ENCODE assay signal across 19 cellular contexts in the genomic region with DNA sequence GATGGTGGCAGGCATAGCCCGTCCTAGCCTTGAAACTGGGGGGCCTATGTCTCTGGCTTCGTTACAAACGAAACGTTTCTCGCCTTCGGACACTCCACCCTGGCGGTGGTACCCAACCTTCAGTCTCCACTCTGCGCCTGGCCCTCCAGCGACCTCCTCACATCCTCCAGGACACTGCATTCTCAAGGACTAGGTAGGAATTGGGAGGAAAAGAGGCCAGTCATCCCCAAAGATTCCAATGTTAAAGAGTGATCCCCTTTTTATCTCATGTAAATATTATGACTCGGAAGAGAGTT. TPM values are rescaled to one million over a fixed set of nuclear protein-coding genes. Genes with fewer than 3 reads are reported as not detected.
A peak's percentile ranks its signal among the peaks of the same experiment; 100 is the strongest.
DNase-seq lines count a peak whose midpoint lies in the region; ATAC-seq lines count a peak whose summit lies in the region.
"Had no signal": no experiment of that assay in that cellular context is flagged by ENCODE, and none has a peak within 500 bp of the region (broad histone marks: within the 10 kb centered on the region; RNA-seq: fewer than 3 reads in every experiment).

No MANE protein-coding gene starts in this region.

- 20 to 27% methylated on average over 10 of the region's 10 CpGs for WGBS in esophagus, 2 donors

- H3K36me3 Mint-ChIP-seq in T-helper 17 cell (ENCODE audit: low read depth): peaks cover 5% of the 10 kb centered on the region
- peaks cover 13% of the 10 kb centered on the region for H3K36me3 Mint-ChIP-seq in activated CD8-positive, alpha-beta T cell treated with anti-CD3 and anti-CD28 coated beads, Interleukin-2, amount 10 ng/mL, durations not matched to agents 7 days and 5 days (ENCODE audit: low read depth)
- H3K36me3 Mint-ChIP-seq: IgD-negative memory B cell had no signal

- H3K9me3 ChIP-seq in T-helper 17 cell (ENCODE audit: control insufficient read depth, low read length, poor library complexity, severe bottlenecking): peaks cover 5% of the 10 kb centered on the region
- H3K9me3 ChIP-seq in esophagus (ENCODE audit: control insufficient read depth in 2 of 2, insufficient read depth in 1 of 2, low read depth in 1 of 2, low read length in 1 of 2): peaks cover 0 to 5% of the 10 kb centered on the region in 2 donors
- H3K9me3 ChIP-seq: BE2C had no signal

- H3K27ac ChIP-seq in esophagus (ENCODE audit: low read depth in 2 of 2, low read length in 1 of 2): peak overlapping the region; percentile 61 to 82
- H3K27ac ChIP-seq: SJSA1 had no signal

- H3K27me3 Mint-ChIP-seq in T-helper 17 cell: peaks cover 85% of the 10 kb centered on the region
- peaks cover 73% of the 10 kb centered on the region for H3K27me3 Mint-ChIP-seq in activated CD8-positive, alpha-beta T cell treated with anti-CD3 and anti-CD28 coated beads, Interleukin-2, amount 10 ng/mL, durations not matched to agents 7 days and 5 days (ENCODE audit: low read depth)

- H3K4me3 ChIP-seq in esophagus (ENCODE audit: low read depth in 1 of 2, low read length in 2 of 2): peak overlapping the region in 1 of 2 donors; percentile 20
- H3K4me3 ChIP-seq: SJSA1 had no signal

- peak overlapping the region; percentile 34 for H3K27ac Mint-ChIP-seq in T-helper 17 cell
- H3K27ac Mint-ChIP-seq in activated CD8-positive, alpha-beta T cell treated with anti-CD3 and anti-CD28 coated beads, Interleukin-2, amount 10 ng/mL, durations not matched to agents 7 days and 5 days: no peak overlapping the region

- ATAC-seq in T-helper 17 cell: no peak
- ATAC-seq in HG03159 (IDR thresholded peaks at IDR 0.05; ENCODE audit: unreplicated experiment): no peak
- ATAC-seq in activated CD8-positive, alpha-beta T cell treated with anti-CD3 and anti-CD28 coated beads, Interleukin-2, amount 10 ng/mL, durations not matched to agents 7 days and 5 days: no peak
- ATAC-seq: HCT116 had no signal

- DNase-seq in T-helper 17 cell: no peak
- peak; percentile 26 for DNase-seq in iPS-NIHi11 (ENCODE audit: low spot score)
- no peak for DNase-seq in GM03348 (ENCODE audit: low spot score)
- no peak for DNase-seq in activated CD8-positive, alpha-beta T cell treated with anti-CD3 and anti-CD28 coated beads, Interleukin-2, amount 10 ng/mL, durations not matched to agents 7 days and 5 days
- DNase-seq in NCI-H1694 treated with DMSO at 0.1 percent for 48 hours (lab: John Stamatoyannopoulos, UW): no peak
- DNase-seq: BE2C, EL, GF-D8, MV-4-11, NCI-H1694, NCI-H2081 treated with DMSO at 0.1 percent for 48 hours, NCI-H2171 treated with DMSO at 0.1 percent for 48 hours, NCI-H446, OCI-M1 had no signal

- peaks cover 6 to 9% of the 10 kb centered on the region in 2 donors for H3K4me1 ChIP-seq in esophagus (ENCODE audit: control insufficient read depth in 2 of 2, insufficient read depth in 2 of 2, low read length in 1 of 2)

- H3K4me3 Mint-ChIP-seq in T-helper 17 cell: no peak overlapping the region
- no peak overlapping the region for H3K4me3 Mint-ChIP-seq in activated CD8-positive, alpha-beta T cell treated with anti-CD3 and anti-CD28 coated beads, Interleukin-2, amount 10 ng/mL, durations not matched to agents 7 days and 5 days

- POLR2A ChIA-PET in activated CD8-positive, alpha-beta T cell treated with anti-CD3 and anti-CD28 coated beads, Interleukin-2, amount 10 ng/mL, durations not matched to agents 7 days and 5 days (lab: Charles Lee): no interaction called here

- peaks cover 0 to 31% of the 10 kb centered on the region in 2 donors for H3K27me3 ChIP-seq in esophagus (ENCODE audit: control insufficient read depth in 1 of 2, insufficient read depth in 2 of 2, low read length in 2 of 2)
- H3K27me3 ChIP-seq: BE2C had no signal

- H3K9me3 Mint-ChIP-seq in activated CD8-positive, alpha-beta T cell treated with anti-CD3 and anti-CD28 coated beads, Interleukin-2, amount 10 ng/mL, durations not matched to agents 7 days and 5 days (ENCODE audit: insufficient read depth): no peaks in the 10 kb centered on the region

- H3K36me3 ChIP-seq in esophagus (ENCODE audit: control insufficient read depth in 2 of 2, insufficient read depth in 2 of 2, low read length in 1 of 2): peaks cover 0 to 2% of the 10 kb centered on the region in 2 donors

- CTCF ChIA-PET in activated CD8-positive, alpha-beta T cell treated with anti-CD3 and anti-CD28 coated beads, Interleukin-2, amount 10 ng/mL, durations not matched to agents 7 days and 5 days (lab: Charles Lee): no interaction called here

- H3K4me1 Mint-ChIP-seq in T-helper 17 cell: peaks cover 11% of the 10 kb centered on the region
- peaks cover 14% of the 10 kb centered on the region for H3K4me1 Mint-ChIP-seq in activated CD8-positive, alpha-beta T cell treated with anti-CD3 and anti-CD28 coated beads, Interleukin-2, amount 10 ng/mL, durations not matched to agents 7 days and 5 days (ENCODE audit: low read depth)

RNA-seq across cellular contexts. Expression of a gene that starts 2.1 kb away (rescaled TPM):
- under 1 TPM in 1 of 2 donors, not detected in 1; 0.12 TPM for total RNA-seq in T-helper 17 cell
- polyA plus RNA-seq in esophagus: 1 to 10 TPM; 2.5 to 8.2 TPM
- total RNA-seq in activated CD8-positive, alpha-beta T cell treated with anti-CD3 and anti-CD28 coated beads, Interleukin-2, amount 10 ng/mL, durations not matched to agents 7 days and 5 days: not detected
- polyA plus RNA-seq: IgD-negative memory B cell had no signal
